8 cellular contexts compared by ENCODE assay signal in genomic region chr11:119356349-119357031, GRCh38. TPM values are rescaled to one million over a fixed set of nuclear protein-coding genes. Genes with fewer than 3 reads are reported as not detected.
A peak's percentile ranks its signal among the peaks of the same experiment; 100 is the strongest.
DNase-seq lines count a peak whose midpoint lies in the region; ATAC-seq and TF ChIP-seq lines count a peak whose summit lies in the region.

No MANE protein-coding gene starts in this region.

- H3K4me3 ChIP-seq in heart left ventricle (peak overlapping the region in 11 of 12 donors; percentile 40 to 73 (median 60)), urinary bladder (ENCODE audit: low read depth, low read length) (peak overlapping the region; percentile 12)

- peak; percentile 76 to 95 (median 90) for TF ChIP-seq CTCF in heart left ventricle (IDR thresholded peaks at IDR 0.05)

- no peaks in the 10 kb centered on the region for H3K9me3 ChIP-seq in heart left ventricle

- H3K4me1 ChIP-seq in heart left ventricle, result peaks cover 3 to 73% (median 39%) of the 10 kb centered on the region in 12 donors
- no peaks in the 10 kb centered on the region for H3K4me1 ChIP-seq in urinary bladder (ENCODE audit: insufficient read depth)

- peak in 1 of 2 donors; percentile 25 for TF ChIP-seq POLR2A in heart left ventricle (IDR thresholded peaks at IDR 0.05)

- DNase-seq in SW480 (ENCODE audit: low spot score) (peak; percentile 80), heart left ventricle (peak; percentile 84 to 91 (median 85)), posterior cingulate gyrus (peak in 8 of 10 donors; percentile 70 to 96 (median 79))
- DNase-seq in activated naive CD8-positive, alpha-beta T cell treated with anti-CD3 and anti-CD28 coated beads, Interleukin-2, amount 50 U/mL, for 16 hours (ENCODE audit: low read depth, low spot score), result peak; percentile 47

- whole genome bisulfite sequencing in heart left ventricle, 4 donors, result 1 to 2% (median 1%) methylated on average over 54 of the region's 54 CpGs
- 7% methylated on average over 54 of the region's 54 CpGs for WGBS in urinary bladder

- intact Hi-C loops in heart left ventricle (cut with DNase I) (loop anchor here (1.0 to 10.0 kb wide), 9 partner anchors 16 to 121 kb away; partner anchors contain the start of gene USP2 (in 1 of the 10)), posterior cingulate gyrus (cut with DNase I) (loop anchor here (1.0 to 2.0 kb wide), 3 partner anchors 15 to 118 kb away; partner anchors contain the start of gene USP2)

- peaks cover 0 to 11% (median 0%) of the 10 kb centered on the region in 9 donors for H3K27me3 ChIP-seq in heart left ventricle

- H3K36me3 ChIP-seq in heart left ventricle (peaks cover 0 to 50% (median 23%) of the 10 kb centered on the region in 9 donors), urinary bladder (ENCODE audit: insufficient read depth) (no peaks in the 10 kb centered on the region)

- ATAC-seq in GM19025 (IDR thresholded peaks at IDR 0.05; ENCODE audit: low read depth, unreplicated experiment) (peak; percentile 47), HG03442 (IDR thresholded peaks at IDR 0.05; ENCODE audit: unreplicated experiment) (peak; percentile 64), heart left ventricle (peak; percentile 35 to 71 (median 68)), GM19328 (IDR thresholded peaks at IDR 0.05; ENCODE audit: unreplicated experiment) (no peak)

- peak overlapping the region; percentile 22 to 99 (median 74) for H3K27ac ChIP-seq in heart left ventricle
- peak overlapping the region; percentile 43 for H3K27ac ChIP-seq in urinary bladder (ENCODE audit: low read depth)

RNA-seq across cellular contexts. Expression of gene MFRP, which starts 10.0 kb away (rescaled TPM):
- total RNA-seq in heart left ventricle, result not detected
- under 1 TPM in 1 of 2 donors, not detected in 1; 0.04 TPM for polyA plus RNA-seq in heart left ventricle
- not detected for total RNA-seq in urinary bladder
- 0.03 TPM for polyA plus RNA-seq in urinary bladder

RNA-seq across cellular contexts. Expression of gene C1QTNF5, which starts 15.8 kb away (rescaled TPM):
- 10 to 100 TPM; 12.9 to 47.1 (median 19.8) TPM for total RNA-seq in heart left ventricle
- polyA plus RNA-seq in heart left ventricle, result 10 to 100 TPM; 20.0 to 23.9 TPM
- total RNA-seq in urinary bladder, result 17.4 TPM
- 46.7 TPM for polyA plus RNA-seq in urinary bladder

RNA-seq across cellular contexts. Expression of gene RNF26, which starts 22.2 kb away (rescaled TPM):
- total RNA-seq in heart left ventricle (10 to 100 TPM in 8 of 9 donors, 1 to 10 TPM in 1; 8.1 to 22.4 (median 11.8) TPM), urinary bladder (4.7 TPM)
- polyA plus RNA-seq in heart left ventricle (10 to 100 TPM in 1 of 2 donors, 1 to 10 TPM in 1; 6.2 to 17.6 TPM), urinary bladder (33.3 TPM)

RNA-seq across cellular contexts. Expression of gene USP2, which starts 25.0 kb away (rescaled TPM):
- 100 to 1,000 TPM in 7 of 9 donors, 10 to 100 TPM in 2; 53.7 to 138 (median 108) TPM for total RNA-seq in heart left ventricle
- 10 to 100 TPM; 62.3 to 79.9 TPM for polyA plus RNA-seq in heart left ventricle
- total RNA-seq in urinary bladder, result 1.1 TPM
- polyA plus RNA-seq in urinary bladder, result 4.8 TPM

RNA-seq across cellular contexts. Expression of gene MCAM, which starts 39.6 kb away (rescaled TPM):
- total RNA-seq in heart left ventricle, result 100 to 1,000 TPM in 6 of 9 donors, 10 to 100 TPM in 3; 46.7 to 380 (median 110) TPM
- polyA plus RNA-seq in heart left ventricle, result 100 to 1,000 TPM in 1 of 2 donors, 10 to 100 TPM in 1; 31.9 to 108 TPM
- total RNA-seq in urinary bladder, result 154 TPM
- 451 TPM for polyA plus RNA-seq in urinary bladder
